In the genomic region with DNA sequence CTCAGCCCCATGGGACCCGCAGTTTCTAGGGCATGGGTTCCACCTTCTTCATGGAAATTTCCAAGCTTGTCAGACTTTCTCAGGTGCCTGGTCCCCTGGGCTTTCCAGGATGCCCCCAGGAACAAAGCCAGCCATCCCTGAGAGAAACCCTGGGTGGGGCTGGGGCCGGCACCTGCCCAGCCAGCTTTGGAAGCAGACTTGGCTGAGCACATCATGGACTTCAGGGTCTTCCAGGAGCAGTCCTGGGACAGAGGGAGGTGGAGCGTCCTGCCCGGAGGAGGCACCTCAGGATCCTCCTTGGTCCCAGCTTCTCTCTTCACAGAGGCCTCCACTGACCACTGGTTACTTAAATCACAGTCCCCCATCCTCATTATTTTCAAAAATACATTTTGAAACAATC, we compare ENCODE assay signal across 20 cellular contexts. TPM values are rescaled to one million over a fixed set of nuclear protein-coding genes. Genes with fewer than 3 reads are reported as not detected.
DNase-seq lines count a peak whose midpoint lies in the region; ATAC-seq, FAIRE-seq and TF ChIP-seq lines count a peak whose summit lies in the region.
"Had no signal": no experiment of that assay in that cellular context is flagged by ENCODE, and none has a peak within 500 bp of the region (broad histone marks: within the 10 kb centered on the region; RNA-seq: fewer than 3 reads in every experiment).

No MANE protein-coding gene starts in this region.

- no peak overlapping the region for H3K14ac ChIP-seq in H1 (ENCODE audit: insufficient read length)

- CTCF ChIA-PET in H1 (lab: Charles Lee; ENCODE audit: partially characterized antibody): interaction anchor here (1.0 to 1.9 kb wide), 5 partner anchors 9 to 39 kb away, joined by 3 to 4 read pairs (median 3); no protein-coding TSS in a partner anchor

- TF ChIP-seq CTCF in H1 (IDR thresholded peaks at IDR 0.05; ENCODE audit: control extremely low read depth in 1 of 3, insufficient read depth in 1 of 3, low read depth in 1 of 3, low read length in 3 of 3): no peak
- no peak for TF ChIP-seq CTCF in neural progenitor cell (IDR thresholded peaks at IDR 0.05)

- H2BK12ac ChIP-seq in H1 (ENCODE audit: low read depth, low read length): peak overlapping the region; percentile 99; the same call in 1 of the 2 replicates

- H3K23ac ChIP-seq in H1 (ENCODE audit: insufficient read length): no peak overlapping the region

- peak overlapping the region; percentile 40 for H3K56ac ChIP-seq in H1 (replicated peaks; ENCODE audit: insufficient read length, low read depth, low read length)

- no peak for TF ChIP-seq POLR2A in H1 (IDR thresholded peaks at IDR 0.05; ENCODE audit: control extremely low read depth in 1 of 2, low read depth in 2 of 2, low read length in 2 of 2)

- POLR2A ChIA-PET in H1 (lab: Charles Lee; ENCODE audit: partially characterized antibody): interaction anchor here (1.0 kb wide), 1 partner anchor 16 kb away, joined by 4 read pairs; no protein-coding TSS in a partner anchor

- peak overlapping the region; percentile 73 for H3K27ac ChIP-seq in HUES48 (ENCODE audit: low read depth, low read length)
- H3K27ac ChIP-seq in H1 (ENCODE audit: low read depth, low read length): no peak overlapping the region
- H3K27ac ChIP-seq in neural progenitor cell: no peak overlapping the region
- H3K27ac ChIP-seq: A549, C4-2B had no signal

- H3K9me3 ChIP-seq in HUES48 (ENCODE audit: control insufficient read depth, insufficient read depth, low read length) (no peaks in the 10 kb centered on the region), H1 (ENCODE audit: insufficient read depth in 2 of 2, low read depth in 1 of 2, low read length in 1 of 2) (no peaks in the 10 kb centered on the region; a peak in 1 of 4 replicates), neural progenitor cell (ENCODE audit: low read depth) (no peaks in the 10 kb centered on the region)
- H3K9me3 ChIP-seq: A549, BE2C had no signal

- H3F3A ChIP-seq in neural progenitor cell (ENCODE audit: low read depth): peaks cover 10% of the 10 kb centered on the region

- no peak overlapping the region for H4K5ac ChIP-seq in H1 (ENCODE audit: insufficient read length, low read depth, low read length)

- H3K18ac ChIP-seq in H1 (ENCODE audit: extremely low read depth, low read length): peak overlapping the region; percentile 62

- peak overlapping the region; percentile 73; the same call in 1 of the 2 replicates for H2BK5ac ChIP-seq in H1 (ENCODE audit: low read depth, low read length)

- peaks cover 17% of the 10 kb centered on the region for H3K4me1 Mint-ChIP-seq in neural progenitor cell
- H3K4me1 Mint-ChIP-seq in activated naive CD8-positive, alpha-beta T cell treated with anti-CD3 and anti-CD28 coated beads, Interleukin-2, amount 50 U/mL, for 24 hours: peaks cover 14% of the 10 kb centered on the region

- H3K9ac ChIP-seq in HUES48 (ENCODE audit: low read depth, low read length) (no peak overlapping the region), H1 (replicated peaks in 1 of 4; ENCODE audit: extremely low read depth in 1 of 4, low read depth in 3 of 4, low read length in 3 of 4) (no peak overlapping the region), neural progenitor cell (no peak overlapping the region)

- H2AK5ac ChIP-seq in H1 (ENCODE audit: low read depth, low read length): peak overlapping the region; percentile 75; the same call in 1 of the 2 replicates

- H3K4me1 ChIP-seq in HUES48 (ENCODE audit: control insufficient read depth, insufficient read depth, low read length) (peaks cover 18% of the 10 kb centered on the region), H1 (replicated peaks in 1 of 4; ENCODE audit: control insufficient read depth in 3 of 4, insufficient read depth in 4 of 4, low read length in 3 of 4) (peaks cover 0 to 19% (median 14%) of the 10 kb centered on the region in 4 experiments; a peak in 6 of 7 replicates), neural progenitor cell (peaks cover 15% of the 10 kb centered on the region)
- H3K4me1 ChIP-seq: A549, BE2C had no signal

- H3K4me3 ChIP-seq in HUES48 (ENCODE audit: low read depth, low read length) (no peak overlapping the region), H1 (ENCODE audit: extremely low read depth in 1 of 4, insufficient read depth in 2 of 4, low read depth in 3 of 4, low read length in 4 of 4) (no peak overlapping the region), neural progenitor cell (no peak overlapping the region)
- H3K4me3 ChIP-seq: A549 had no signal

- H2AFZ ChIP-seq in H1 (ENCODE audit: low read length): no peak overlapping the region
- H2AFZ ChIP-seq in neural progenitor cell (replicated peaks): no peak overlapping the region

- H3K23me2 ChIP-seq in H1 (ENCODE audit: low read depth, low read length): peaks cover 6% of the 10 kb centered on the region; the same call in 1 of the 2 replicates

- H3K27me3 Mint-ChIP-seq in neural progenitor cell (ENCODE audit: insufficient read depth, low read depth): peaks cover 9% of the 10 kb centered on the region
- peaks cover 6% of the 10 kb centered on the region for H3K27me3 Mint-ChIP-seq in activated naive CD8-positive, alpha-beta T cell treated with anti-CD3 and anti-CD28 coated beads, Interleukin-2, amount 50 U/mL, for 24 hours

- H4K8ac ChIP-seq in H1 (ENCODE audit: extremely low read depth, insufficient read depth, low read length): no peak overlapping the region

- H4K20me1 ChIP-seq in H1 (replicated peaks in 1 of 2; ENCODE audit: control insufficient read depth in 1 of 2, insufficient read depth in 2 of 2, low read length in 2 of 2) (peaks cover 0 to 4% of the 10 kb centered on the region in 2 experiments), neural progenitor cell (ENCODE audit: low read depth) (peaks cover 6% of the 10 kb centered on the region)

- peak overlapping the region; percentile 46 for H3K27ac Mint-ChIP-seq in neural progenitor cell
- H3K27ac Mint-ChIP-seq in activated naive CD8-positive, alpha-beta T cell treated with anti-CD3 and anti-CD28 coated beads, Interleukin-2, amount 50 U/mL, for 24 hours: no peak overlapping the region
- H3K27ac Mint-ChIP-seq: CD8-positive, alpha-beta T cell had no signal

- H2BK120ac ChIP-seq in H1 (replicated peaks; ENCODE audit: low read depth, low read length): peak overlapping the region; percentile 19

- TF ChIP-seq EP300 in H1 (IDR thresholded peaks at IDR 0.05; ENCODE audit: borderline replicate concordance in 1 of 2, low read depth in 2 of 2, low read length in 2 of 2): no peak

- FAIRE-seq in H1 (lab: Jason Lieb, UNC): no peak
- FAIRE-seq: A549, D721Med, G401.6, GM12891 had no signal

- peak overlapping the region; percentile 24 for H3K4me3 Mint-ChIP-seq in neural progenitor cell
- H3K4me3 Mint-ChIP-seq in activated naive CD8-positive, alpha-beta T cell treated with anti-CD3 and anti-CD28 coated beads, Interleukin-2, amount 50 U/mL, for 24 hours: no peak overlapping the region
- H3K4me3 Mint-ChIP-seq: CD8-positive, alpha-beta T cell had no signal

- H4K91ac ChIP-seq in H1 (replicated peaks; ENCODE audit: insufficient read length, low read length): peak overlapping the region; percentile 31

- H3K79me1 ChIP-seq in H1 (ENCODE audit: low read depth, low read length): peaks cover 3% of the 10 kb centered on the region; the same call in 1 of the 2 replicates

- H3K9me3 Mint-ChIP-seq in neural progenitor cell: peaks cover 12% of the 10 kb centered on the region
- H3K9me3 Mint-ChIP-seq in activated naive CD8-positive, alpha-beta T cell treated with anti-CD3 and anti-CD28 coated beads, Interleukin-2, amount 50 U/mL, for 24 hours: peaks cover 4% of the 10 kb centered on the region
- H3K9me3 Mint-ChIP-seq: CD8-positive, alpha-beta T cell had no signal

- H3K36me3 ChIP-seq in HUES48 (ENCODE audit: control insufficient read depth, insufficient read depth, low read length) (no peaks in the 10 kb centered on the region), H1 (ENCODE audit: control insufficient read depth in 2 of 4, insufficient read depth in 4 of 4, low read length in 3 of 4) (no peaks in the 10 kb centered on the region; a peak in 1 of 8 replicates), neural progenitor cell (no peaks in the 10 kb centered on the region)

- peak overlapping the region; percentile 80; the same call in 1 of the 2 replicates for H2BK20ac ChIP-seq in H1 (ENCODE audit: low read length)

- no peak for TF ChIP-seq RAD21 in H1 (IDR thresholded peaks at IDR 0.05 in 1 of 2, conservative IDR thresholded peaks at IDR 0.05 in 1 of 2; ENCODE audit: low read depth in 2 of 2, low read length in 2 of 2)

- no peak overlapping the region for H2BK15ac ChIP-seq in H1 (ENCODE audit: low read length)

- peak overlapping the region; percentile 39 for H3K4ac ChIP-seq in H1 (replicated peaks; ENCODE audit: insufficient read length, low read depth, low read length)

- no peak for DNase-seq in H1 (ENCODE audit: low read depth in 1 of 2, low spot score in 2 of 2)
- no peak for DNase-seq in neural progenitor cell (ENCODE audit: low spot score)
- no peak for DNase-seq in stimulated activated CD8-positive, alpha-beta memory T cell treated with anti-CD3 and anti-CD28 coated beads, Interleukin-4, amount 100 ng/mL, for 48 hours
- DNase-seq in activated naive CD8-positive, alpha-beta T cell treated with anti-CD3 and anti-CD28 coated beads, Interleukin-2, amount 50 U/mL, for 24 hours: no peak
- DNase-seq: BE2C; CD8-positive, alpha-beta T cell; COR-L47; DMS153; DMS79 treated with DMSO at 0.1 percent for 48 hours; EL had no signal

- H3K27me3 ChIP-seq in HUES48 (ENCODE audit: control insufficient read depth, insufficient read depth, low read length) (peaks cover 4% of the 10 kb centered on the region; the same call in 1 of the 2 replicates), H1 (replicated peaks in 1 of 4; ENCODE audit: control insufficient read depth in 3 of 4, extremely low read depth in 1 of 4, insufficient read depth in 3 of 4, low read length in 3 of 4) (peaks cover 0 to 12% (median 5%) of the 10 kb centered on the region in 4 experiments; a peak in 3 of 7 replicates), neural progenitor cell (peaks cover 23% of the 10 kb centered on the region)
- H3K27me3 ChIP-seq: BE2C had no signal

- H3K79me2 ChIP-seq in H1 (ENCODE audit: control insufficient read depth in 1 of 2, insufficient read depth in 2 of 2, low read length in 2 of 2) (peaks cover 0 to 5% of the 10 kb centered on the region in 2 experiments; a peak in 2 of 4 replicates), neural progenitor cell (ENCODE audit: low read depth) (no peaks in the 10 kb centered on the region)

- WGBS in H1 (ENCODE audit: extremely low coverage in 1 of 2, insufficient coverage in 1 of 2, insufficient read length in 1 of 2, insufficient replicate concordance in 2 of 2, low coverage in 1 of 2, low lambda C conversion rate in 2 of 2, missing lambda C conversion rate in 1 of 2), 2 experiments: 78% methylated on average over 4 of the region's 4 CpGs; no CpG with 5 or more reads in 1 of the 2 experiments

- no peak for ATAC-seq in activated naive CD8-positive, alpha-beta T cell treated with anti-CD3 and anti-CD28 coated beads, Interleukin-2, amount 50 U/mL, for 24 hours
- no peak for ATAC-seq in SK-N-SH treated with all-trans-retinoic acid at 6 μM for 48 hours
- ATAC-seq: A549; CD8-positive, alpha-beta T cell; HCT116 had no signal

- H3K36me3 Mint-ChIP-seq in neural progenitor cell: no peaks in the 10 kb centered on the region
- no peaks in the 10 kb centered on the region for H3K36me3 Mint-ChIP-seq in activated naive CD8-positive, alpha-beta T cell treated with anti-CD3 and anti-CD28 coated beads, Interleukin-2, amount 50 U/mL, for 24 hours (ENCODE audit: low read depth)
- H3K36me3 Mint-ChIP-seq: CD8-positive, alpha-beta T cell had no signal

- H3K4me2 ChIP-seq in H1 (ENCODE audit: insufficient read depth in 1 of 2, low read depth in 2 of 2, low read length in 2 of 2) (peak overlapping the region; percentile 54 to 56; a peak in 2 of 4 replicates), neural progenitor cell (no peak overlapping the region)
- H3K4me2 ChIP-seq: A549 had no signal

RNA-seq across cellular contexts. Expression of a gene that starts 13.5 kb away (rescaled TPM):
- 1.1 and 2.0 TPM in 2 replicates for total RNA-seq in H1 (2021; fragmentation: NEBNext Ultra II Directional; extraction: Animal tissue kit (Norgen Biotek cat#: 25700))
- 0.63 and 1.0 TPM in 2 replicates for polyA plus RNA-seq in H1 (2011; rRNA removed)
- 0.96 TPM for polyA plus RNA-seq in H1 (2011; cell fraction: cytosol; rRNA removed)
- 2.8 TPM for polyA plus RNA-seq in H1 (2011; cell fraction: nucleus; rRNA removed)
- 0.51 to 1.5 TPM (median 1.1 TPM) in 4 replicates for polyA plus RNA-seq in H1 (2012, experiment 1 of 2)
- polyA plus RNA-seq in H1 (2012, experiment 2 of 2): 0.24 TPM
- polyA plus RNA-seq in H1 (2013, experiment 1 of 2): 1.2 TPM
- polyA plus RNA-seq in H1 (2013, experiment 2 of 2): 0.90 TPM
- 0.88 and 0.95 TPM in 2 replicates for polyA minus RNA-seq in H1 (2011; rRNA and poly(A)+ RNA removed)
- polyA minus RNA-seq in H1 (2011; cell fraction: cytosol; rRNA and poly(A)+ RNA removed): 1.3 TPM
- 1.00 TPM for polyA minus RNA-seq in H1 (2011; cell fraction: nucleus; rRNA and poly(A)+ RNA removed)
- total RNA-seq in neural progenitor cell (ENCODE audit: low replicate concordance): 1.2 and 1.5 TPM in 2 replicates
- total RNA-seq: CD8-positive, alpha-beta T cell; HT1080 had no signal
- polyA plus RNA-seq: AG04450 had no signal
